ENCODE assay signal across 9 cellular contexts in genomic region chr1:204409878-204410763, GRCh38. TPM values are rescaled to one million over a fixed set of nuclear protein-coding genes. Genes with fewer than 3 reads are reported as not detected.
DNase-seq lines count a peak whose midpoint lies in the region; ATAC-seq and TF ChIP-seq lines count a peak whose summit lies in the region.
"Had no signal": no experiment of that assay in that cellular context is flagged by ENCODE, and none has a peak within 500 bp of the region (broad histone marks: within the 10 kb centered on the region; RNA-seq: fewer than 3 reads in every experiment).

No MANE protein-coding gene starts in this region.

- peaks cover 6% of the 10 kb centered on the region for H3K36me3 Mint-ChIP-seq in IgD-negative memory B cell

- H3K27me3 ChIP-seq in ACC112 (ENCODE audit: insufficient read depth, low read length) (no peaks in the 10 kb centered on the region), mammary epithelial cell (ENCODE audit: insufficient read depth, low read length) (no peaks in the 10 kb centered on the region)

- TF ChIP-seq CTCF in mammary epithelial cell (conservative IDR thresholded peaks at IDR 0.05 in 1 of 2, IDR thresholded peaks at IDR 0.05 in 1 of 2; ENCODE audit: extremely low read depth in 1 of 2, insufficient read depth in 1 of 2, low read depth in 1 of 2, low read length in 2 of 2) (no peak), mucosa of descending colon (IDR thresholded peaks at IDR 0.05) (no peak)

- H3K4me3 ChIP-seq in ACC112 (ENCODE audit: low read depth, low read length) = peak overlapping the region; percentile 99
- H3K4me3 ChIP-seq in mammary epithelial cell (replicated peaks in 1 of 3; ENCODE audit: insufficient read depth in 1 of 3, low read depth in 2 of 3, low read length in 3 of 3) = peak overlapping the region; percentile 64 to 99 (median 85)
- H3K4me3 ChIP-seq in mucosa of descending colon = peak overlapping the region; percentile 95

- peak overlapping the region; percentile 98 to 100 (median 99) for H3K4me3 Mint-ChIP-seq in IgD-negative memory B cell

- no peaks in the 10 kb centered on the region for H3K9me3 Mint-ChIP-seq in IgD-negative memory B cell

- peaks cover 21 to 36% (median 23%) of the 10 kb centered on the region in 3 donors for H3K4me1 Mint-ChIP-seq in IgD-negative memory B cell

- in situ Hi-C loops in mammary epithelial cell (cut with MboI; ENCODE audit: low sequenced_read_pairs in 2 of 2) = no loop called here

- H3K4me2 ChIP-seq in mammary epithelial cell (ENCODE audit: insufficient read depth, low read depth, low read length) = peak overlapping the region; percentile 94

- intact Hi-C loops in mammary epithelial cell (cut with micrococcal nuclease) (loop anchor here (1.0 to 10.0 kb wide), 2 partner anchors 93 to 395 kb away; no protein-coding TSS in a partner anchor), mucosa of descending colon (cut with DNase I, micrococcal nuclease) (no loop called here)

- peak overlapping the region; percentile 98 to 100 (median 99) for H3K27ac Mint-ChIP-seq in IgD-negative memory B cell

- peaks cover 43% of the 10 kb centered on the region for H3K36me3 ChIP-seq in ACC112 (ENCODE audit: insufficient read depth, low read length)
- H3K36me3 ChIP-seq in mammary epithelial cell (ENCODE audit: insufficient read depth, low read length) = peaks cover 8% of the 10 kb centered on the region
- peaks cover 3% of the 10 kb centered on the region for H3K36me3 ChIP-seq in mucosa of descending colon (ENCODE audit: low read depth)

- peak overlapping the region; percentile 98 for H3K27ac ChIP-seq in ACC112 (ENCODE audit: low read depth, low read length)
- H3K27ac ChIP-seq in mammary epithelial cell (ENCODE audit: insufficient read depth, low read depth, low read length) = peak overlapping the region; percentile 99

- H3K79me2 ChIP-seq in ACC112 (ENCODE audit: control insufficient read depth, insufficient read depth, low read length, unreplicated experiment) (peaks cover 65% of the 10 kb centered on the region), mammary epithelial cell (ENCODE audit: insufficient read depth, low read length) (peaks cover 65% of the 10 kb centered on the region)

- H4K20me1 ChIP-seq in mammary epithelial cell (ENCODE audit: insufficient read depth, low read length) = peaks cover 35% of the 10 kb centered on the region

- CTCF ChIA-PET in mammary epithelial cell (lab: Charles Lee; ENCODE audit: low non-redundant PET) = no interaction called here

- ATAC-seq in mucosa of descending colon (peak; percentile 1), GM21529 (IDR thresholded peaks at IDR 0.05; ENCODE audit: unreplicated experiment) (no peak), GM18867 (IDR thresholded peaks at IDR 0.05; ENCODE audit: unreplicated experiment) (no peak)

- no TSS peak for BruUV-seq in mammary epithelial cell (replicated peaks; lab: Mats Ljungman, UMichigan)

- H3K27me3 Mint-ChIP-seq in IgD-negative memory B cell = no peaks in the 10 kb centered on the region

- H3K9ac ChIP-seq in mammary epithelial cell (ENCODE audit: insufficient read depth, low read length) = peak overlapping the region; percentile 99

- H3K9me3 ChIP-seq in mammary epithelial cell (replicated peaks; ENCODE audit: insufficient read depth, low read length) (no peaks in the 10 kb centered on the region), mucosa of descending colon (no peaks in the 10 kb centered on the region)

- H3K4me1 ChIP-seq in ACC112 (ENCODE audit: control insufficient read depth, insufficient read depth, low read length, unreplicated experiment) (peaks cover 11% of the 10 kb centered on the region), mammary epithelial cell (ENCODE audit: insufficient read depth, low read length) (peaks cover 20% of the 10 kb centered on the region), mucosa of descending colon (ENCODE audit: low read depth) (peaks cover 4% of the 10 kb centered on the region)

- 1% methylated on average over 10 of the region's 10 CpGs for WGBS in mammary epithelial cell (ENCODE audit: low coverage, missing lambda C conversion rate)

- H2AFZ ChIP-seq in ACC112 (ENCODE audit: low read length, unreplicated experiment) (no peak overlapping the region), mammary epithelial cell (ENCODE audit: low read depth, low read length) (no peak overlapping the region)

- DNase-seq in mammary epithelial cell (no peak), mucosa of descending colon (no peak), germinal center (ENCODE audit: low spot score) (no peak)
- DNase-seq in stimulated activated naive CD4-positive, alpha-beta T cell (lab: John Stamatoyannopoulos, UW) = no peak
- DNase-seq: left cardiac atrium had no signal

- dilution Hi-C loops in mammary epithelial cell (cut with HindIII; ENCODE audit: low sequenced_read_pairs) = no loop called here

RNA-seq across cellular contexts. Expression of gene PPP1R15B, which starts 1.5 kb away (rescaled TPM):
- polyA plus RNA-seq in IgD-negative memory B cell = 24.4 TPM
- 10 to 100 TPM; 33.4 to 37.5 TPM for total RNA-seq in mammary epithelial cell
- polyA plus RNA-seq in mammary epithelial cell = 20.1 TPM
- 41.7 TPM for polyA minus RNA-seq in mammary epithelial cell
- total RNA-seq in mucosa of descending colon = 10 to 100 TPM; 56.7 to 60.2 (median 60.1) TPM

RNA-seq across cellular contexts. Expression of gene PLEKHA6, which starts 50.4 kb away (rescaled TPM):
- polyA plus RNA-seq in IgD-negative memory B cell = 0.11 TPM
- total RNA-seq in mammary epithelial cell = 10 to 100 TPM in 1 of 2 donors, 1 to 10 TPM in 1; 4.8 to 11.8 TPM
- 7.4 TPM for polyA plus RNA-seq in mammary epithelial cell
- 11.8 TPM for polyA minus RNA-seq in mammary epithelial cell
- total RNA-seq in mucosa of descending colon = 100 to 1,000 TPM in 2 of 3 donors, 10 to 100 TPM in 1; 82.4 to 154 (median 115) TPM

Comparison
In these comparisons a context has a peak if more than half of its experiments do, and no peak if none do; other contexts are left out.
1. RNA of gene PLEKHA6, which starts 50.4 kb away (total RNA-seq): 82.4 to 154 TPM in mucosa of descending colon; 4.8 to 11.8 TPM in mammary epithelial cell; every median in the first group is over 4 times any median in the second.
2. Peak in every context shown above with its lines, with median percentiles within 50 percentile points of each other: H3K4me3 ChIP-seq.